21 cellular contexts compared by ENCODE assay signal in the genomic region with DNA sequence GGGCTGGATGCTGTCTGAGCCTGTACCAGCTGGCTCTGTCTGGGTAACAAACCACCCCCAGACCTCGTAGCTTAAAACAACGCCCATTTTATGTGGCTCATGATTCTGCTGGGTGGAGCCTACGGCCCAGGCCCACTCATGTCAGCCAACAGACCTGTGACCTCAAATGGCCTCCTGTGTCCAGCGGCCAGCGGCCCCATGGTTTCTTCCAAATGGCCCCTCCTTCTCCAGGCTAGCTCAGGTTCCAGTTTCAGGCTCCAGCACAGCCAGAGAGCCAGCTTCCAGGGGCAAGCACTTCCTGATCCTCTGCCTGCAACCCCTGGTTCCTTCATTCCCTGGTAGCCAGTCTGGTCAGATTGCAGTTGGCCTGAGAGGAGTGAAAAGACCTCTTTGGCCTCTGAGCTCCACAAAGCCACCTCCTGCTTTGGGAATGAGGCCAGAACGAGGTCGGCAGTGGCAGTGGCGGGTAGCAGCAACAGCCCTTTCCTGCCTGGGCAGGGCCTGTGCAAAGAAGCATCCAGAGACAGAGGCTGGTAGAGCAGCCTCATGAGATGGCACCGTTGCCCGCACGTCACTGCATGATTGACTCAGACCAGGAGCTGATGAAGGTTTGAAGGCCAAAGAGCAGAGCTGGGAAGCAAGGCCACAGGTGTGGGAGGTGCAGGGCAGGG. TPM values are rescaled to one million over a fixed set of nuclear protein-coding genes. Genes with fewer than 3 reads are reported as not detected.
A peak's percentile ranks its signal among the peaks of the same experiment; 100 is the strongest.
DNase-seq lines count a peak whose midpoint lies in the region; ATAC-seq, FAIRE-seq and TF ChIP-seq lines count a peak whose summit lies in the region.
"Had no signal": no experiment of that assay in that cellular context is flagged by ENCODE, and none has a peak within 500 bp of the region (broad histone marks: within the 10 kb centered on the region; RNA-seq: fewer than 3 reads in every experiment).

No MANE protein-coding gene starts in this region.

- 25 to 29% (median 26%) methylated on average over 11 of the region's 11 CpGs for WGBS in psoas muscle, 3 donors
- WGBS in smooth muscle cell (ENCODE audit: low lambda C conversion rate), result 96% methylated on average over 11 of the region's 11 CpGs

- H2AFZ ChIP-seq in smooth muscle cell (ENCODE audit: low read depth), result no peak overlapping the region

- no peaks in the 10 kb centered on the region for H3K9me3 Mint-ChIP-seq in CD4-positive, alpha-beta T cell
- H3K9me3 Mint-ChIP-seq: activated naive CD4-positive, alpha-beta T cell treated with anti-CD3 and anti-CD28 coated beads, Interleukin-2, amount 50 U/mL, for 72 hours; endodermal cell; nephron; stimulated activated naive CD8-positive, alpha-beta T cell treated with anti-CD3 and anti-CD28 coated beads, Interleukin-15, amount 100 ng/mL, for 72 hours had no signal

- H3K79me2 ChIP-seq in smooth muscle cell (ENCODE audit: low read depth), result no peaks in the 10 kb centered on the region

- H3K4me1 Mint-ChIP-seq in CD4-positive, alpha-beta T cell (ENCODE audit: low read depth), result no peaks in the 10 kb centered on the region
- H3K4me1 Mint-ChIP-seq: stimulated activated naive CD8-positive, alpha-beta T cell treated with anti-CD3 and anti-CD28 coated beads, Interleukin-15, amount 100 ng/mL, for 72 hours had no signal

- H3K36me3 ChIP-seq in bronchial epithelial cell (ENCODE audit: control insufficient read depth, insufficient read depth, low read length) (no peaks in the 10 kb centered on the region), psoas muscle (ENCODE audit: insufficient read depth in 1 of 2, low read depth in 1 of 2) (no peaks in the 10 kb centered on the region), smooth muscle cell (ENCODE audit: low read depth) (no peaks in the 10 kb centered on the region)

- H3K27ac ChIP-seq in psoas muscle, result peak overlapping the region; percentile 63
- no peak overlapping the region for H3K27ac ChIP-seq in smooth muscle cell (ENCODE audit: low read depth)
- H3K27ac ChIP-seq in CD4-positive, alpha-beta T cell (ENCODE audit: low read depth, low read length), result no peak overlapping the region

- H3K36me3 Mint-ChIP-seq in CD4-positive, alpha-beta T cell (ENCODE audit: low read depth), result no peaks in the 10 kb centered on the region
- H3K36me3 Mint-ChIP-seq: activated naive CD4-positive, alpha-beta T cell treated with anti-CD3 and anti-CD28 coated beads, Interleukin-2, amount 50 U/mL, for 72 hours had no signal

- FAIRE-seq in bronchial epithelial cell (lab: Jason Lieb, UNC), result no peak
- FAIRE-seq: small intestine had no signal

- H3K9ac ChIP-seq in smooth muscle cell (ENCODE audit: low read depth), result no peak overlapping the region

- ATAC-seq in left ventricle myocardium superior (peak; percentile 70), psoas muscle (peak; percentile 48 to 78 (median 67))
- no peak for ATAC-seq in CD4-positive, alpha-beta T cell (ENCODE audit: poor library complexity)
- ATAC-seq: activated naive CD4-positive, alpha-beta T cell treated with anti-CD3 and anti-CD28 coated beads, Interleukin-2, amount 50 U/mL, for 72 hours; Panc1 had no signal

- DNase-seq in CD1c-positive myeloid dendritic cell (ENCODE audit: extremely low spot score) (peak; percentile 25), bronchial epithelial cell (ENCODE audit: low read depth) (peak; percentile 49), left ventricle myocardium superior (peak; percentile 76), psoas muscle (peak; percentile 61 to 82), smooth muscle cell (lab: John Stamatoyannopoulos, UW; ENCODE audit: unreplicated experiment) (no peak), kidney tubule cell (ENCODE audit: low spot score) (no peak)
- DNase-seq in NK-92 treated with Interleukin-12 subunit alpha and Interleukin-12 subunit beta, amount 100 ng/mL, for 24 hours (lab: John Stamatoyannopoulos, UW), result no peak
- DNase-seq in CD4-positive, alpha-beta T cell, result no peak
- DNase-seq: activated CD4-positive, CD25-positive, alpha-beta regulatory T cell; AML-193; caudate nucleus; DND-41; endodermal cell; NCI-H1417 treated with DMSO at 0.1 percent for 48 hours; NCI-H524; small intestine; stimulated activated naive CD8-positive, alpha-beta T cell treated with anti-CD3 and anti-CD28 coated beads, Interleukin-15, amount 100 ng/mL, for 72 hours; T-helper 1 cell had no signal

- H3K4me3 ChIP-seq in bronchial epithelial cell (ENCODE audit: low read depth, low read length) (no peak overlapping the region), psoas muscle (no peak overlapping the region), smooth muscle cell (no peak overlapping the region)

- no peaks in the 10 kb centered on the region for H4K20me1 ChIP-seq in smooth muscle cell (ENCODE audit: low read depth)

- no peak overlapping the region for H3K4me3 Mint-ChIP-seq in CD4-positive, alpha-beta T cell
- H3K4me3 Mint-ChIP-seq: endodermal cell; nephron; stimulated activated naive CD8-positive, alpha-beta T cell treated with anti-CD3 and anti-CD28 coated beads, Interleukin-15, amount 100 ng/mL, for 72 hours had no signal

- no peaks in the 10 kb centered on the region for H3K27me3 Mint-ChIP-seq in CD4-positive, alpha-beta T cell
- H3K27me3 Mint-ChIP-seq: stimulated activated naive CD8-positive, alpha-beta T cell treated with anti-CD3 and anti-CD28 coated beads, Interleukin-15, amount 100 ng/mL, for 72 hours had no signal

- no peak for TF ChIP-seq CTCF in bronchial epithelial cell (IDR thresholded peaks at IDR 0.05; ENCODE audit: insufficient read depth, low read length, severe bottlenecking)
- TF ChIP-seq CTCF in psoas muscle (IDR thresholded peaks at IDR 0.05), result no peak
- TF ChIP-seq CTCF in smooth muscle cell (IDR thresholded peaks at IDR 0.05; ENCODE audit: borderline replicate concordance, insufficient read depth, poor library complexity, severe bottlenecking), result no peak
- TF ChIP-seq CTCF in CD4-positive, alpha-beta T cell (IDR thresholded peaks at IDR 0.05), result no peak

- H3K9me3 ChIP-seq in psoas muscle, result no peaks in the 10 kb centered on the region
- no peaks in the 10 kb centered on the region for H3K9me3 ChIP-seq in smooth muscle cell (replicated peaks; ENCODE audit: low read depth)
- H3K9me3 ChIP-seq in CD4-positive, alpha-beta T cell (ENCODE audit: control insufficient read depth, low read length), result no peaks in the 10 kb centered on the region

- CTCF ChIA-PET in CD4-positive, alpha-beta T cell (lab: Charles Lee), result no interaction called here

- H3K4me2 ChIP-seq in smooth muscle cell, result no peak overlapping the region

- H3K27me3 ChIP-seq in bronchial epithelial cell (ENCODE audit: control insufficient read depth, insufficient read depth, low read length) (no peaks in the 10 kb centered on the region), psoas muscle (ENCODE audit: insufficient read depth in 3 of 3, low read length in 2 of 3) (no peaks in the 10 kb centered on the region), smooth muscle cell (ENCODE audit: low read depth) (no peaks in the 10 kb centered on the region)
- no peaks in the 10 kb centered on the region for H3K27me3 ChIP-seq in CD4-positive, alpha-beta T cell (ENCODE audit: control insufficient read depth, insufficient read depth, low read length)

- POLR2A ChIA-PET in CD4-positive, alpha-beta T cell (lab: Charles Lee), result interaction anchor here (0.6 kb wide), 1 partner anchor 9 kb away, joined by 3 read pairs; no protein-coding TSS in a partner anchor

- no peak overlapping the region for H3K27ac Mint-ChIP-seq in CD4-positive, alpha-beta T cell
- H3K27ac Mint-ChIP-seq: activated naive CD4-positive, alpha-beta T cell treated with anti-CD3 and anti-CD28 coated beads, Interleukin-2, amount 50 U/mL, for 72 hours; endodermal cell; nephron had no signal

- intact Hi-C loops in left ventricle myocardium superior (cut with micrococcal nuclease), result no loop called here
- intact Hi-C loops in psoas muscle (cut with DNase I), result no loop called here
- intact Hi-C loops in CD4-positive, alpha-beta T cell (cut with DNase I, micrococcal nuclease), result no loop called here

- H3F3A ChIP-seq in smooth muscle cell (ENCODE audit: low read depth), result no peaks in the 10 kb centered on the region

- H3K4me1 ChIP-seq in psoas muscle, result peaks cover 47% of the 10 kb centered on the region
- peaks cover 8% of the 10 kb centered on the region for H3K4me1 ChIP-seq in smooth muscle cell (ENCODE audit: low read depth)

RNA-seq across cellular contexts. Expression of a gene that starts 21.0 kb away (rescaled TPM):
- total RNA-seq in bronchial epithelial cell (42.1 and 53.4 TPM in 2 replicates), left ventricle myocardium superior (23.8 TPM), psoas muscle (10 to 100 TPM; 14.7 to 20.1 (median 15.7) TPM), smooth muscle cell (50.8 and 57.1 TPM in 2 replicates)
- polyA plus RNA-seq in psoas muscle (10 to 100 TPM in 2 of 3 donors, 1 to 10 TPM in 1; 7.7 to 18.0 (median 11.4) TPM), smooth muscle cell (37.9 and 40.7 TPM in 2 replicates)
- 10 to 100 TPM in 1 of 2 experiments, 1 to 10 TPM in 1; 9.8 to 10.6 TPM for total RNA-seq in CD4-positive, alpha-beta T cell

Comparison
In these comparisons a context has a peak if more than half of its experiments do, and no peak if none do; other contexts are left out.
1. DNase-seq: peak in CD1c-positive myeloid dendritic cell (single experiment), bronchial epithelial cell (single experiment), left ventricle myocardium superior (single experiment) and psoas muscle (2 of 2); none in smooth muscle cell (single experiment), NK-92 treated with Interleukin-12 subunit alpha and Interleukin-12 subunit beta, amount 100 ng/mL, for 24 hours (single experiment), kidney tubule cell (single experiment) and CD4-positive, alpha-beta T cell (0 of 10).